In genomic region chr17:20516986-20517385, GRCh38 we compare ENCODE assay signal across 9 cellular contexts. TPM values are rescaled to one million over a fixed set of nuclear protein-coding genes. Genes with fewer than 3 reads are reported as not detected.
"Had no signal": no experiment of that assay in that cellular context is flagged by ENCODE, and none has a peak within 500 bp of the region (broad histone marks: within the 10 kb centered on the region; RNA-seq: fewer than 3 reads in every experiment).

No MANE protein-coding gene starts in this region.

RNA-seq across cellular contexts. Expression of gene LGALS9B, which starts 49.6 kb away (rescaled TPM):
- total RNA-seq: OCI-LY7, PC-3, Right ventricle myocardium inferior, Right ventricle myocardium superior, RPMI7951, SJCRH30, SJSA1, SK-MEL-5 had no signal
- polyA plus RNA-seq: SK-N-SH had no signal
